In genomic region chr17:8162997-8163977, GRCh38 we compare ENCODE assay signal across 8 cellular contexts. TPM values are rescaled to one million over a fixed set of nuclear protein-coding genes. Genes with fewer than 3 reads are reported as not detected.
DNase-seq lines count a peak whose midpoint lies in the region; ATAC-seq and TF ChIP-seq lines count a peak whose summit lies in the region.

No MANE protein-coding gene starts in this region.

- peak; percentile 74 for DNase-seq in DMS53 (lab: John Stamatoyannopoulos, UW)
- peak in 1 of 2 donors; percentile 69 for DNase-seq in activated naive CD4-positive, alpha-beta T cell treated with anti-CD3 and anti-CD28 coated beads, Interleukin-2, amount 50 U/mL, for 72 hours (ENCODE audit: low spot score in 2 of 2)
- no peak for DNase-seq in right atrium auricular region (ENCODE audit: low spot score)
- DNase-seq in sigmoid colon = peak; percentile 81
- DNase-seq in NCI-H2171 treated with DMSO at 0.1 percent for 48 hours (lab: John Stamatoyannopoulos, UW) = no peak

- TF ChIP-seq CTCF in right atrium auricular region (IDR thresholded peaks at IDR 0.05) = no peak
- no peak for TF ChIP-seq CTCF in sigmoid colon (IDR thresholded peaks at IDR 0.05)

- peaks cover 0 to 53% of the 10 kb centered on the region in 2 donors for H3K4me1 ChIP-seq in right atrium auricular region
- H3K4me1 ChIP-seq in sigmoid colon = peaks cover 0 to 53% (median 48%) of the 10 kb centered on the region in 4 donors

- no peaks in the 10 kb centered on the region for H3K27me3 Mint-ChIP-seq in IgD-negative memory B cell

- peak overlapping the region; percentile 92 to 95 (median 95) for H3K27ac Mint-ChIP-seq in IgD-negative memory B cell
- H3K27ac Mint-ChIP-seq in activated naive CD4-positive, alpha-beta T cell treated with anti-CD3 and anti-CD28 coated beads, Interleukin-2, amount 50 U/mL, for 72 hours = peak overlapping the region in 1 of 2 donors; percentile 98

- 12 to 14% methylated on average over 55 of the region's 55 CpGs for WGBS in sigmoid colon, 2 donors

- no peaks in the 10 kb centered on the region for H3K9me3 Mint-ChIP-seq in IgD-negative memory B cell
- H3K9me3 Mint-ChIP-seq in activated naive CD4-positive, alpha-beta T cell treated with anti-CD3 and anti-CD28 coated beads, Interleukin-2, amount 50 U/mL, for 72 hours = no peaks in the 10 kb centered on the region

- H3K27ac ChIP-seq in right atrium auricular region (peak overlapping the region; percentile 99), sigmoid colon (peak overlapping the region; percentile 98 to 100 (median 99))

- peaks cover 7 to 38% (median 36%) of the 10 kb centered on the region in 3 donors for H3K4me1 Mint-ChIP-seq in IgD-negative memory B cell

- H3K36me3 Mint-ChIP-seq in IgD-negative memory B cell = no peaks in the 10 kb centered on the region
- peaks cover 12 to 13% of the 10 kb centered on the region in 2 donors for H3K36me3 Mint-ChIP-seq in activated naive CD4-positive, alpha-beta T cell treated with anti-CD3 and anti-CD28 coated beads, Interleukin-2, amount 50 U/mL, for 72 hours

- intact Hi-C loops in sigmoid colon (cut with DNase I) = loop anchor here (5.0 kb wide), 1 partner anchor 59 kb away; no protein-coding TSS in a partner anchor

- no peaks in the 10 kb centered on the region for H3K9me3 ChIP-seq in right atrium auricular region
- no peaks in the 10 kb centered on the region for H3K9me3 ChIP-seq in sigmoid colon

- H3K36me3 ChIP-seq in right atrium auricular region = peaks cover 22% of the 10 kb centered on the region
- H3K36me3 ChIP-seq in sigmoid colon = peaks cover 0 to 21% (median 14%) of the 10 kb centered on the region in 4 donors

- TF ChIP-seq POLR2A in sigmoid colon (IDR thresholded peaks at IDR 0.05) = no peak

- ATAC-seq in activated naive CD4-positive, alpha-beta T cell treated with anti-CD3 and anti-CD28 coated beads, Interleukin-2, amount 50 U/mL, for 72 hours = peak; percentile 20 to 21
- ATAC-seq in HG02870 (IDR thresholded peaks at IDR 0.05; ENCODE audit: unreplicated experiment) = no peak
- ATAC-seq in HG03025 (IDR thresholded peaks at IDR 0.05; ENCODE audit: low FRiP score, unreplicated experiment) = no peak

- peak overlapping the region; percentile 76 to 95 (median 86) for H3K4me3 Mint-ChIP-seq in IgD-negative memory B cell

- no peak for TF ChIP-seq EP300 in sigmoid colon (IDR thresholded peaks at IDR 0.05)

- H3K27me3 ChIP-seq in right atrium auricular region = no peaks in the 10 kb centered on the region
- H3K27me3 ChIP-seq in sigmoid colon = no peaks in the 10 kb centered on the region

- H3K4me3 ChIP-seq in right atrium auricular region = peak overlapping the region; percentile 97
- peak overlapping the region; percentile 46 to 99 (median 91) for H3K4me3 ChIP-seq in sigmoid colon

RNA-seq across cellular contexts. Expression of gene VAMP2, which starts 0.5 kb away (rescaled TPM):
- polyA plus RNA-seq in IgD-negative memory B cell = 83.7 TPM
- 10 to 100 TPM; 43.6 to 85.6 TPM for total RNA-seq in activated naive CD4-positive, alpha-beta T cell treated with anti-CD3 and anti-CD28 coated beads, Interleukin-2, amount 50 U/mL, for 72 hours
- 10 to 100 TPM; 27.4 to 39.7 TPM for total RNA-seq in right atrium auricular region
- total RNA-seq in sigmoid colon = 10 to 100 TPM; 20.4 to 29.6 (median 27.3) TPM
- polyA plus RNA-seq in sigmoid colon = 10 to 100 TPM; 37.7 to 57.1 (median 54.9) TPM

RNA-seq across cellular contexts. Expression of gene PER1, which starts 11.1 kb away (rescaled TPM):
- polyA plus RNA-seq in IgD-negative memory B cell (12.6 TPM), sigmoid colon (10 to 100 TPM; 30.5 to 67.7 (median 34.2) TPM)
- 100 to 1,000 TPM in 1 of 2 donors, 10 to 100 TPM in 1; 80.9 to 294 TPM for total RNA-seq in activated naive CD4-positive, alpha-beta T cell treated with anti-CD3 and anti-CD28 coated beads, Interleukin-2, amount 50 U/mL, for 72 hours
- total RNA-seq in right atrium auricular region (10 to 100 TPM; 59.4 to 75.0 TPM), sigmoid colon (100 to 1,000 TPM in 2 of 4 donors, 10 to 100 TPM in 2; 60.3 to 153 (median 84.5) TPM)

RNA-seq across cellular contexts. Expression of gene TMEM107, which starts 12.9 kb away (rescaled TPM):
- polyA plus RNA-seq in IgD-negative memory B cell (35.2 TPM), sigmoid colon (10 to 100 TPM in 1 of 3 donors, 1 to 10 TPM in 2; 4.6 to 20.8 (median 7.2) TPM)
- 10 to 100 TPM; 32.7 to 48.9 TPM for total RNA-seq in activated naive CD4-positive, alpha-beta T cell treated with anti-CD3 and anti-CD28 coated beads, Interleukin-2, amount 50 U/mL, for 72 hours
- total RNA-seq in right atrium auricular region (10 to 100 TPM in 1 of 2 donors, 1 to 10 TPM in 1; 7.3 to 11.0 TPM), sigmoid colon (10 to 100 TPM in 3 of 4 donors, 1 to 10 TPM in 1; 8.3 to 61.7 (median 20.6) TPM)

RNA-seq across cellular contexts. Expression of gene BORCS6, which starts 26.7 kb away (rescaled TPM):
- polyA plus RNA-seq in IgD-negative memory B cell = 30.0 TPM
- total RNA-seq in activated naive CD4-positive, alpha-beta T cell treated with anti-CD3 and anti-CD28 coated beads, Interleukin-2, amount 50 U/mL, for 72 hours = 1 to 10 TPM; 5.4 to 7.2 TPM
- total RNA-seq in right atrium auricular region = 10 to 100 TPM; 10.2 to 10.8 TPM
- total RNA-seq in sigmoid colon = 10 to 100 TPM in 3 of 4 donors, 1 to 10 TPM in 1; 7.7 to 17.7 (median 15.8) TPM
- polyA plus RNA-seq in sigmoid colon = 10 to 100 TPM in 2 of 3 donors, 1 to 10 TPM in 1; 9.2 to 14.6 (median 10.8) TPM

RNA-seq across cellular contexts. Expression of gene HES7, which starts 39.4 kb away (rescaled TPM):
- polyA plus RNA-seq in IgD-negative memory B cell (not detected), sigmoid colon (under 1 TPM in 1 of 3 donors, not detected in 2; 0.16 TPM)
- 10 to 100 TPM in 1 of 2 donors, 1 to 10 TPM in 1; 7.5 to 10.7 TPM for total RNA-seq in activated naive CD4-positive, alpha-beta T cell treated with anti-CD3 and anti-CD28 coated beads, Interleukin-2, amount 50 U/mL, for 72 hours
- total RNA-seq in right atrium auricular region (not detected), sigmoid colon (not detected)

Comparison
In these comparisons a context has a peak if more than half of its experiments do, and no peak if none do; other contexts are left out.
1. DNase-seq: peak in DMS53 (single experiment) and sigmoid colon (single experiment); none in right atrium auricular region (single experiment) and NCI-H2171 treated with DMSO at 0.1 percent for 48 hours (single experiment).
2. ATAC-seq: peak in activated naive CD4-positive, alpha-beta T cell treated with anti-CD3 and anti-CD28 coated beads, Interleukin-2, amount 50 U/mL, for 72 hours (2 of 2); none in HG02870 (single experiment) and HG03025 (single experiment).